In the genomic region with DNA sequence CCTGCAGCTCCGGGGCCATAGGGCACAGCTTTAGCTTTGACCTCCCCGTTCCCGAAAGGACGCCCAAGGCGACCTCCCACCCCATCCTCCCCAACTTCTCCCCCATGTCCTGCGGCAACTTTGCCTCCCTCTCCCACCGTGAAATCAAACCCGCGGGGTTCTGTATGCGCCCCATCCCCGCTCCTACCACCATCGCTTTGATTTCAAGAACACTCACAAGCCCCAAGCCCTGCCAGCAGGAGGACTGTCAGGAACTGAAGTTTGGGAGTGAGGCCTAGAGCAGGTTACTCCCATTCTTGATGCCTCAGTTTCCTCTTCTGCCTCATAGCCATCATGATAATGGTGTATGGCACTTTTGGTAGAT, we compare ENCODE assay signal across 10 cellular contexts. TPM values are rescaled to one million over a fixed set of nuclear protein-coding genes. Genes with fewer than 3 reads are reported as not detected.
DNase-seq lines count a peak whose midpoint lies in the region; FAIRE-seq and TF ChIP-seq lines count a peak whose summit lies in the region.
"Had no signal": no experiment of that assay in that cellular context is flagged by ENCODE, and none has a peak within 500 bp of the region (broad histone marks: within the 10 kb centered on the region; RNA-seq: fewer than 3 reads in every experiment).

No MANE protein-coding gene starts in this region.

- peaks cover 6 to 15% of the 10 kb centered on the region in 2 donors for H3K4me1 ChIP-seq in ascending aorta
- H3K4me1 ChIP-seq in keratinocyte (ENCODE audit: control insufficient read depth, extremely low read depth, insufficient read depth, low read length) = peaks cover 20% of the 10 kb centered on the region
- H3K4me1 ChIP-seq in stomach smooth muscle (ENCODE audit: control insufficient read depth, insufficient read depth, low read length) = peaks cover 23% of the 10 kb centered on the region

- CTCF ChIA-PET in activated CD4-positive, alpha-beta T cell treated with anti-CD3 and anti-CD28 coated beads, Interleukin-2, amount 10 ng/mL, durations not matched to agents 7 days and 5 days (lab: Charles Lee) = interaction anchor here (0.6 kb wide), 1 partner anchor 823 kb away, joined by 6 read pairs; no protein-coding TSS in a partner anchor

- H3K27me3 ChIP-seq in ascending aorta = no peaks in the 10 kb centered on the region
- peaks cover 17% of the 10 kb centered on the region for H3K27me3 ChIP-seq in keratinocyte (ENCODE audit: control insufficient read depth, extremely low read depth, insufficient read depth, low read length)
- peaks cover 0 to 2% of the 10 kb centered on the region in 2 donors for H3K27me3 ChIP-seq in stomach smooth muscle (ENCODE audit: control insufficient read depth in 1 of 2, insufficient read depth in 2 of 2, low read length in 2 of 2)

- H3K79me2 ChIP-seq in keratinocyte (ENCODE audit: control insufficient read depth, insufficient read depth, low read length) = no peaks in the 10 kb centered on the region

- H3K4me3 Mint-ChIP-seq in activated CD4-positive, alpha-beta T cell treated with anti-CD3 and anti-CD28 coated beads, Interleukin-2, amount 10 ng/mL, durations not matched to agents 7 days and 5 days = peak overlapping the region; percentile 53

- no peak for FAIRE-seq in keratinocyte (lab: Jason Lieb, UNC)
- FAIRE-seq in frontal cortex (lab: Jason Lieb, UNC) = no peak

- H2AFZ ChIP-seq in keratinocyte (ENCODE audit: control insufficient read depth, low read length) = no peak overlapping the region

- H3K27ac Mint-ChIP-seq in activated CD4-positive, alpha-beta T cell treated with anti-CD3 and anti-CD28 coated beads, Interleukin-2, amount 10 ng/mL, durations not matched to agents 7 days and 5 days = peak overlapping the region; percentile 72

- peaks cover 54% of the 10 kb centered on the region for H3K27me3 Mint-ChIP-seq in activated CD4-positive, alpha-beta T cell treated with anti-CD3 and anti-CD28 coated beads, Interleukin-2, amount 10 ng/mL, durations not matched to agents 7 days and 5 days

- H3K9me3 ChIP-seq in ascending aorta = no peaks in the 10 kb centered on the region
- no peaks in the 10 kb centered on the region for H3K9me3 ChIP-seq in keratinocyte (ENCODE audit: control insufficient read depth, low read depth, low read length)
- no peaks in the 10 kb centered on the region for H3K9me3 ChIP-seq in stomach smooth muscle (ENCODE audit: control insufficient read depth in 2 of 2, low read length in 2 of 2)

- peaks cover 1% of the 10 kb centered on the region for H3K36me3 Mint-ChIP-seq in activated CD4-positive, alpha-beta T cell treated with anti-CD3 and anti-CD28 coated beads, Interleukin-2, amount 10 ng/mL, durations not matched to agents 7 days and 5 days (ENCODE audit: low read depth)

- intact Hi-C loops in ascending aorta (cut with DNase I) = loop anchor here (5.0 kb wide), 1 partner anchor 609 kb away; no protein-coding TSS in a partner anchor
- intact Hi-C loops in posterior vena cava (cut with DNase I) = loop anchor here (5.0 to 10.0 kb wide), 2 partner anchors 1466 to 1469 kb away; no protein-coding TSS in a partner anchor

- peak overlapping the region; percentile 80 to 98 for H3K4me3 ChIP-seq in ascending aorta
- peak overlapping the region in 1 of 3 experiments; percentile 35 for H3K4me3 ChIP-seq in keratinocyte (ENCODE audit: control insufficient read depth in 2 of 3, extremely low read depth in 1 of 3, insufficient read depth in 2 of 3, low read depth in 1 of 3, low read length in 3 of 3)
- peak overlapping the region; percentile 79 for H3K4me3 ChIP-seq in stomach smooth muscle (ENCODE audit: low read length in 2 of 2)

- H3K27ac ChIP-seq in ascending aorta (peak overlapping the region; percentile 80 to 82), keratinocyte (ENCODE audit: control insufficient read depth, insufficient read depth, low read length) (no peak overlapping the region), stomach smooth muscle (ENCODE audit: low read length) (no peak overlapping the region)

- peak overlapping the region; percentile 87 for H3K4me2 ChIP-seq in keratinocyte (ENCODE audit: control insufficient read depth, extremely low read depth, insufficient read depth, low read depth, low read length)

- H3K36me3 ChIP-seq in ascending aorta (no peaks in the 10 kb centered on the region), keratinocyte (ENCODE audit: control insufficient read depth in 2 of 2, extremely low read depth in 1 of 2, insufficient read depth in 2 of 2, low read length in 2 of 2) (no peaks in the 10 kb centered on the region), stomach smooth muscle (ENCODE audit: control insufficient read depth in 2 of 2, insufficient read depth in 2 of 2, low read length in 2 of 2) (no peaks in the 10 kb centered on the region)

- no peak for DNase-seq in activated CD4-positive, alpha-beta T cell treated with anti-CD3 and anti-CD28 coated beads, Interleukin-2, amount 10 ng/mL, durations not matched to agents 7 days and 5 days
- no peak for DNase-seq in activated CD4-positive, alpha-beta T cell treated with anti-CD3 and anti-CD28 coated beads for 1 hour
- DNase-seq in ascending aorta (ENCODE audit: low spot score in 2 of 2) = no peak
- no peak for DNase-seq in keratinocyte (ENCODE audit: low read depth, low spot score)
- no peak for DNase-seq in frontal cortex (ENCODE audit: low spot score in 2 of 2)
- DNase-seq in SIG-M5 treated with dmso at 0.1 percent for 504 hours (lab: John Stamatoyannopoulos, UW; ENCODE audit: unreplicated experiment) = no peak
- no peak for DNase-seq in posterior vena cava (ENCODE audit: low spot score)
- DNase-seq: NCI-H446 treated with DMSO at 0.1 percent for 48 hours; stimulated activated CD4-positive, alpha-beta T cell treated with anti-CD3 and anti-CD28 coated beads, Interleukin-2, amount 100 ng/mL, for 48 hours had no signal

- H4K20me1 ChIP-seq in keratinocyte (ENCODE audit: control insufficient read depth, extremely low read depth, insufficient read depth, low read length) = no peaks in the 10 kb centered on the region

- peaks cover 18% of the 10 kb centered on the region for H3K4me1 Mint-ChIP-seq in activated CD4-positive, alpha-beta T cell treated with anti-CD3 and anti-CD28 coated beads, Interleukin-2, amount 10 ng/mL, durations not matched to agents 7 days and 5 days

- H3K9me3 Mint-ChIP-seq in activated CD4-positive, alpha-beta T cell treated with anti-CD3 and anti-CD28 coated beads, Interleukin-2, amount 10 ng/mL, durations not matched to agents 7 days and 5 days = no peaks in the 10 kb centered on the region

- H3K9me1 ChIP-seq in keratinocyte (ENCODE audit: control insufficient read depth, extremely low read depth, insufficient read depth, low read length) = no peaks in the 10 kb centered on the region

- POLR2A ChIA-PET in activated CD4-positive, alpha-beta T cell treated with anti-CD3 and anti-CD28 coated beads, Interleukin-2, amount 10 ng/mL, durations not matched to agents 7 days and 5 days (lab: Charles Lee) = no interaction called here

- TF ChIP-seq CTCF in ascending aorta (IDR thresholded peaks at IDR 0.05) (no peak), keratinocyte (optimal IDR thresholded peaks at IDR 0.05 in 1 of 3, IDR thresholded peaks at IDR 0.05 in 1 of 3, conservative IDR thresholded peaks at IDR 0.05 in 1 of 3; ENCODE audit: extremely low read depth in 1 of 3, insufficient read depth in 2 of 3, low read length in 3 of 3) (no peak)

- dilution Hi-C loops in keratinocyte (cut with MboI; ENCODE audit: extremely low pct_ligation_motif_present, low sequenced_read_pairs) = loop anchor here (25.0 kb wide), 1 partner anchor 124 kb away; no protein-coding TSS in a partner anchor

- peak overlapping the region; percentile 64 for H3K9ac ChIP-seq in keratinocyte (ENCODE audit: control insufficient read depth, extremely low read depth, insufficient read depth, low read length)
- H3K9ac ChIP-seq in stomach smooth muscle (ENCODE audit: low read length in 2 of 2) = peak overlapping the region in 1 of 2 donors; percentile 13

RNA-seq across cellular contexts. Expression of a gene that starts 2.3 kb away (rescaled TPM):
- total RNA-seq in activated CD4-positive, alpha-beta T cell treated with anti-CD3 and anti-CD28 coated beads, Interleukin-2, amount 10 ng/mL, durations not matched to agents 7 days and 5 days = under 1 TPM; 0.22 to 0.31 TPM
- total RNA-seq in ascending aorta (32.7 TPM), frontal cortex (30.2 TPM), posterior vena cava (10 to 100 TPM; 12.3 to 16.5 TPM)
- 4.3 to 6.4 TPM (median 5.4 TPM) in 3 replicates for polyA plus RNA-seq in keratinocyte
- 2.4 TPM for polyA plus RNA-seq in keratinocyte (2011; ENCODE audit: low read depth)
- 2.9 and 5.1 TPM in 2 replicates for polyA plus RNA-seq in keratinocyte (2011; cell fraction: cytosol; rRNA removed)
- 10.8 and 15.2 TPM in 2 replicates for polyA plus RNA-seq in keratinocyte (2011; cell fraction: nucleus; rRNA removed)
- 8.9 and 9.2 TPM in 2 replicates for polyA plus RNA-seq in keratinocyte (2012; ENCODE audit: low replicate concordance)
- 11.0 to 19.3 TPM (median 12.7 TPM) in 3 replicates for polyA minus RNA-seq in keratinocyte
- 25.9 TPM for polyA minus RNA-seq in keratinocyte (2011; cell fraction: cytosol; rRNA and poly(A)+ RNA removed)
- 26.5 and 27.2 TPM in 2 replicates for polyA minus RNA-seq in keratinocyte (2011; cell fraction: nucleus; rRNA and poly(A)+ RNA removed)

RNA-seq across cellular contexts. Expression of a gene that starts 7.8 kb away (rescaled TPM):
- 10 to 100 TPM; 16.4 to 19.7 TPM for total RNA-seq in activated CD4-positive, alpha-beta T cell treated with anti-CD3 and anti-CD28 coated beads, Interleukin-2, amount 10 ng/mL, durations not matched to agents 7 days and 5 days
- total RNA-seq in ascending aorta (1.2 TPM), frontal cortex (13.5 TPM), posterior vena cava (10 to 100 TPM; 13.9 to 20.0 TPM)
- 20.7 to 29.9 TPM (median 23.0 TPM) in 3 replicates for polyA plus RNA-seq in keratinocyte
- 11.5 TPM for polyA plus RNA-seq in keratinocyte (2011; ENCODE audit: low read depth)
- 15.7 and 26.5 TPM in 2 replicates for polyA plus RNA-seq in keratinocyte (2011; cell fraction: cytosol; rRNA removed)
- polyA plus RNA-seq in keratinocyte (2011; cell fraction: nucleus; rRNA removed) = 22.4 and 28.5 TPM in 2 replicates
- 24.1 and 26.0 TPM in 2 replicates for polyA plus RNA-seq in keratinocyte (2012; ENCODE audit: low replicate concordance)
- 20.2 to 34.1 TPM (median 25.2 TPM) in 3 replicates for polyA minus RNA-seq in keratinocyte
- 14.4 TPM for polyA minus RNA-seq in keratinocyte (2011; cell fraction: cytosol; rRNA and poly(A)+ RNA removed)
- 11.6 and 13.1 TPM in 2 replicates for polyA minus RNA-seq in keratinocyte (2011; cell fraction: nucleus; rRNA and poly(A)+ RNA removed)

RNA-seq across cellular contexts. Expression of a gene that starts 56.9 kb away (rescaled TPM):
- total RNA-seq in activated CD4-positive, alpha-beta T cell treated with anti-CD3 and anti-CD28 coated beads, Interleukin-2, amount 10 ng/mL, durations not matched to agents 7 days and 5 days = 100 to 1,000 TPM; 116 to 123 TPM
- total RNA-seq in ascending aorta (49.1 TPM), frontal cortex (49.7 TPM), posterior vena cava (10 to 100 TPM; 62.9 to 77.8 TPM)
- polyA plus RNA-seq in keratinocyte = 26.8 to 63.2 TPM (median 51.0 TPM) in 3 replicates
- 135 TPM for polyA plus RNA-seq in keratinocyte (2011; ENCODE audit: low read depth)
- polyA plus RNA-seq in keratinocyte (2011; cell fraction: cytosol; rRNA removed) = 39.2 and 42.5 TPM in 2 replicates
- 89.0 and 94.1 TPM in 2 replicates for polyA plus RNA-seq in keratinocyte (2011; cell fraction: nucleus; rRNA removed)
- polyA plus RNA-seq in keratinocyte (2012; ENCODE audit: low replicate concordance) = 60.2 and 62.4 TPM in 2 replicates
- polyA minus RNA-seq in keratinocyte = 14.8 to 41.8 TPM (median 15.6 TPM) in 3 replicates
- 18.8 TPM for polyA minus RNA-seq in keratinocyte (2011; cell fraction: cytosol; rRNA and poly(A)+ RNA removed)
- 20.7 and 34.7 TPM in 2 replicates for polyA minus RNA-seq in keratinocyte (2011; cell fraction: nucleus; rRNA and poly(A)+ RNA removed)

Comparison
In these comparisons a context has a peak if more than half of its experiments do, and no peak if none do; other contexts are left out.
1. H3K27ac ChIP-seq: peak in ascending aorta (2 of 2); none in keratinocyte (single experiment) and stomach smooth muscle (single experiment).
2. RNA of a gene that starts 2.3 kb away (total RNA-seq): 32.7 TPM in ascending aorta (single experiment), 30.2 TPM in frontal cortex (single experiment) and 12.3 to 16.5 TPM in posterior vena cava; 0.22 to 0.31 TPM in activated CD4-positive, alpha-beta T cell treated with anti-CD3 and anti-CD28 coated beads, Interleukin-2, amount 10 ng/mL, durations not matched to agents 7 days and 5 days; every median in the first group is over 10 times any median in the second.